In the genomic region with DNA sequence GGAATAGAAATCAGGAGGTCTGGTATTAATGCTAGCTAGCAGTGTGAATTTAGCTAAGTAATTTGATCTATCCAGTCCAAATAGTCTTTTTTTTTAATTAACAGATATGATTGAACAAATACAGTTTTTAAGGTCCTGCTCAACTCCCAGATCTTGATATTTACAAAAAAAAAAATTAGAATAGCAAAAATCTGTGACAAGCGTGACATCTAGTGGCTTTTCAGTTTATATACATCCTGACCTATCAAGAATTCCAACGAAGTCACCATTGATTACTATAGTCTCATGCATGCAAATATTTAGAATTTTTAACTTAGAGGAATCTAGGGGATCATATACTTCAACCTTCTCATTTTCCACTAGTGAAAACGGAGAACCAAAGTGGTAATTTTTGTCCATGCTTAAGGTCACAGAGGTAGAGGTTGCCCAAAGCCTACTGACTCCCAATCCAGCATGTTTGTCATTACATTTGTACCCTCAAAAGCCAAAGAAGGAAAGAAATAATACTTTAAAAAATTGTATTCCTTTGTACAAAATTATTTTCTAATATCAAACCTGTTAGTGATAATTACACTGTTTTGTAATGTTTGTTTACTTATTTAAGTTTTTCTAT, we compare ENCODE assay signal across 8 cellular contexts. TPM values are rescaled to one million over a fixed set of nuclear protein-coding genes. Genes with fewer than 3 reads are reported as not detected.
A peak's percentile ranks its signal among the peaks of the same experiment; 100 is the strongest.
DNase-seq lines count a peak whose midpoint lies in the region; ATAC-seq, FAIRE-seq and TF ChIP-seq lines count a peak whose summit lies in the region.

No MANE protein-coding gene starts in this region.

- no peak overlapping the region for H3K4me3 ChIP-seq in K562

- in situ Hi-C loops in K562 (cut with MboI), result no loop called here

- no peaks in the 10 kb centered on the region for H3K79me2 ChIP-seq in K562 (ENCODE audit: control insufficient read depth, insufficient read depth, low read length)

- H3K4me1 ChIP-seq in K562 (replicated peaks in 1 of 2; ENCODE audit: control insufficient read depth in 2 of 2, insufficient read depth in 2 of 2, low read length in 2 of 2), result no peaks in the 10 kb centered on the region

- CTCF ChIA-PET in K562 (lab: Yijun Ruan, JAX; ENCODE audit: low intra/inter-chr PET ratio), result interaction anchor here (0.7 to 1.4 kb wide), 2 partner anchors 713 to 933 kb away, joined by 3 to 6 read pairs; no protein-coding TSS in a partner anchor

- peak; percentile 49 to 70 for TF ChIP-seq RAD21 in K562 (CRISPR knock-in tag; conservative IDR thresholded peaks at IDR 0.05 in 1 of 2, IDR thresholded peaks at IDR 0.05 in 1 of 2)

- H3K27me3 ChIP-seq in K562 (ENCODE audit: control insufficient read depth in 2 of 2, insufficient read depth in 2 of 2, low read length in 2 of 2), result peaks cover 0 to 3% of the 10 kb centered on the region in 2 experiments; a peak in 2 of 5 replicates

- TF ChIP-seq POLR2A in K562 (conservative IDR thresholded peaks at IDR 0.05), result no peak

- no peak overlapping the region for H3K27ac ChIP-seq in K562 (ENCODE audit: extremely low read depth, low read depth, low read length)

- H3K9ac ChIP-seq in K562 (ENCODE audit: insufficient read depth in 1 of 2, low read depth in 2 of 2, low read length in 2 of 2), result no peak overlapping the region

- POLR2A ChIA-PET in K562 (lab: Yijun Ruan, JAX), result interaction anchor here (1.0 kb wide), 1 partner anchor 18 kb away, joined by 4 read pairs; a partner anchor contains a TSS

- no peaks in the 10 kb centered on the region for H3K9me1 ChIP-seq in K562 (ENCODE audit: control insufficient read depth, insufficient read depth, low read length)

- 0% methylated on average over 3 of the region's 3 CpGs for WGBS in K562 (ENCODE audit: insufficient coverage, low coverage, missing lambda C conversion rate)

- H4K20me1 ChIP-seq in K562 (replicated peaks; ENCODE audit: control insufficient read depth, insufficient read depth, low read length), result no peaks in the 10 kb centered on the region

- no peak overlapping the region for H2AFZ ChIP-seq in K562 (ENCODE audit: low read depth, low read length)

- no peak for DNase-seq in GM10266 (ENCODE audit: extremely low spot score)
- peak; percentile 50 for DNase-seq in NAMALWA (ENCODE audit: low spot score)
- peak in 2 of 4 experiments; percentile 21 to 32 for DNase-seq in K562 (ENCODE audit: extremely low read depth in 1 of 4, low spot score in 3 of 4)
- peak; percentile 12 for DNase-seq in midbrain (lab: John Stamatoyannopoulos, UW)
- DNase-seq in NK-92 treated with Interleukin-12 subunit alpha and Interleukin-12 subunit beta, amount 100 ng/mL, for 24 hours (lab: John Stamatoyannopoulos, UW), result no peak
- DNase-seq in AG08396 (ENCODE audit: low spot score), result no peak
- DNase-seq in NCI-H2029 treated with DMSO at 0.1 percent for 48 hours (lab: John Stamatoyannopoulos, UW), result no peak
- no peak for DNase-seq in stimulated activated CD4-positive, alpha-beta T cell treated with anti-CD3 and anti-CD28 coated beads, Interleukin-4, amount 100 ng/mL, for 1 hour

- no TSS peak for BruUV-seq in K562 (replicated peaks; lab: Mats Ljungman, UMichigan)

- TF ChIP-seq CTCF in GM10266 (IDR thresholded peaks at IDR 0.05; ENCODE audit: control insufficient read depth, insufficient read depth, low read depth, missing control alignments) (peak; percentile 1), K562 (IDR thresholded peaks at IDR 0.05 in 2 of 3, conservative IDR thresholded peaks at IDR 0.05 in 1 of 3; ENCODE audit: insufficient read depth in 2 of 3, low read depth in 1 of 3, low read length in 3 of 3) (peak in 2 of 3 experiments; percentile 22 to 62; a peak in 2 of 6 replicates)

- H3K9me3 ChIP-seq in K562 (replicated peaks; ENCODE audit: control insufficient read depth, insufficient read depth, low read depth, low read length), result no peaks in the 10 kb centered on the region

- FAIRE-seq in K562 (lab: Jason Lieb, UNC), result peak; percentile 88

- H3K4me2 ChIP-seq in K562 (ENCODE audit: insufficient read depth, low read length), result no peak overlapping the region

- intact Hi-C loops in K562 (cut with micrococcal nuclease), result loop anchor here (5.0 kb wide), 1 partner anchor 716 kb away; no protein-coding TSS in a partner anchor

- no peak for TF ChIP-seq EP300 in K562 (IDR thresholded peaks at IDR 0.05; ENCODE audit: low read length)

- no peaks in the 10 kb centered on the region for H3K36me3 ChIP-seq in K562 (ENCODE audit: control insufficient read depth, insufficient read depth, low read length)

- ATAC-seq in K562, result peak; percentile 76

TF ChIP-seq in K562, 482 proteins besides CTCF, POLR2A, EP300 and RAD21:
- TF ChIP-seq ZSCAN29 (IDR thresholded peaks at IDR 0.05), result no peak
- 0 out of 2 replicates have a peak, but pooled peaks have one; percentile 18 for TF ChIP-seq SAFB (IDR thresholded peaks at IDR 0.05; ENCODE audit: borderline replicate concordance, low read depth, low read length)
- TF ChIP-seq CHD4 (IDR thresholded peaks at IDR 0.05; ENCODE audit: insufficient read depth, insufficient replicate concordance, low read depth, low read length, poor library complexity, severe bottlenecking), result no peak
- no peak for TF ChIP-seq SIX5 (IDR thresholded peaks at IDR 0.05; ENCODE audit: borderline replicate concordance in 1 of 2, insufficient read depth in 1 of 2, low read depth in 1 of 2, low read length in 2 of 2)
- TF ChIP-seq, protein P1, sequence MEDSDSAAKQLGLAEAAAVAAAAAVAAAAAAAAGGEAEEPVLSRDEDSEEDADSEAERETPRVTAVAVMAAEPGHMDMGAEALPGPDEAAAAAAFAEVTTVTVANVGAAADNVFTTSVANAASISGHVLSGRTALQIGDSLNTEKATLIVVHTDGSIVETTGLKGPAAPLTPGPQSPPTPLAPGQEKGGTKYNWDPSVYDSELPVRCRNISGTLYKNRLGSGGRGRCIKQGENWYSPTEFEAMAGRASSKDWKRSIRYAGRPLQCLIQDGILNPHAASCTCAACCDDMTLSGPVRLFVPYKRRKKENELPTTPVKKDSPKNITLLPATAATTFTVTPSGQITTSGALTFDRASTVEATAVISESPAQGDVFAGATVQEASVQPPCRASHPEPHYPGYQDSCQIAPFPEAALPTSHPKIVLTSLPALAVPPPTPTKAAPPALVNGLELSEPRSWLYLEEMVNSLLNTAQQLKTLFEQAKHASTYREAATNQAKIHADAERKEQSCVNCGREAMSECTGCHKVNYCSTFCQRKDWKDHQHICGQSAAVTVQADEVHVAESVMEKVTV (CRISPR knock-in tag; IDR thresholded peaks at IDR 0.05), result peak; percentile 49; the same call in 1 of the 2 replicates
- no peak for TF ChIP-seq TCF7 (IDR thresholded peaks at IDR 0.05; ENCODE audit: borderline replicate concordance)
- TF ChIP-seq GATA2 (CRISPR knock-in tag; IDR thresholded peaks at IDR 0.05), result no peak
- TF ChIP-seq ZNF282 (CRISPR knock-in tag; IDR thresholded peaks at IDR 0.05), result no peak
- no peak for TF ChIP-seq RAD51 (IDR thresholded peaks at IDR 0.05; ENCODE audit: borderline replicate concordance, low read depth)
- peak; percentile 88 for TF ChIP-seq ZNF384 (IDR thresholded peaks at IDR 0.05; ENCODE audit: low read depth, low read length)

RNA-seq across cellular contexts. Expression of a gene that starts 17.6 kb away (rescaled TPM):
- 103 and 264 TPM in 2 replicates for total RNA-seq in K562 (2011; cell fraction: chromatin; rRNA removed; ENCODE audit: low replicate concordance)
- total RNA-seq in K562 (2011; cell fraction: nucleolus; rRNA removed), result 71.0 and 79.4 TPM in 2 replicates
- 118 and 145 TPM in 2 replicates for total RNA-seq in K562 (2011; cell fraction: nucleoplasm; rRNA removed)
- total RNA-seq in K562 (2014; rRNA removed) (313 and 459 TPM in 2 replicates), K562 (2014; rRNA removed; fragmentation: Illumina TruSeq; extraction: Trizol) (518 and 562 TPM in 2 replicates), K562 (2015; rRNA removed; fragmentation: Illumina TruSeq; extraction: Trizol) (396 and 450 TPM in 2 replicates), K562 (2021) (328 and 333 TPM in 2 replicates)
- polyA plus RNA-seq in K562 (2011; rRNA removed) (219 and 292 TPM in 2 replicates), K562 (2014; fragmentation: Illumina TruSeq; extraction: Trizol) (369 and 439 TPM in 2 replicates), K562 (2014; fragmentation: Nextera tagmentation; extraction: Ambion mirVana) (100 to 1,000 TPM; 263 to 497 TPM), K562 (2014; rRNA removed) (352 and 378 TPM in 2 replicates)
- 64.6 and 107 TPM in 2 replicates for polyA plus RNA-seq in K562 (2011; cell fraction: cytosol; rRNA removed)
- 76.5 and 142 TPM in 2 replicates for polyA plus RNA-seq in K562 (2011; cell fraction: nucleus; rRNA removed)
- 257 and 341 TPM in 2 replicates for polyA plus RNA-seq in K562 (2012)
- polyA minus RNA-seq in K562 (2011; rRNA and poly(A)+ RNA removed), result 320 and 372 TPM in 2 replicates
- polyA minus RNA-seq in K562 (2011; cell fraction: cytosol; rRNA and poly(A)+ RNA removed), result 125 and 132 TPM in 2 replicates
- 48.9 and 142 TPM in 2 replicates for polyA minus RNA-seq in K562 (2011; cell fraction: nucleus; rRNA and poly(A)+ RNA removed)

Comparison
In these comparisons a context has a peak if more than half of its experiments do, and no peak if none do; other contexts are left out.
1. DNase-seq: peak in NAMALWA (single experiment) and midbrain (single experiment); none in GM10266 (single experiment), NK-92 treated with Interleukin-12 subunit alpha and Interleukin-12 subunit beta, amount 100 ng/mL, for 24 hours (single experiment), AG08396 (single experiment), NCI-H2029 treated with DMSO at 0.1 percent for 48 hours (single experiment) and stimulated activated CD4-positive, alpha-beta T cell treated with anti-CD3 and anti-CD28 coated beads, Interleukin-4, amount 100 ng/mL, for 1 hour (single experiment).